ENCODE assay signal across 1 cellular context in the genomic region with DNA sequence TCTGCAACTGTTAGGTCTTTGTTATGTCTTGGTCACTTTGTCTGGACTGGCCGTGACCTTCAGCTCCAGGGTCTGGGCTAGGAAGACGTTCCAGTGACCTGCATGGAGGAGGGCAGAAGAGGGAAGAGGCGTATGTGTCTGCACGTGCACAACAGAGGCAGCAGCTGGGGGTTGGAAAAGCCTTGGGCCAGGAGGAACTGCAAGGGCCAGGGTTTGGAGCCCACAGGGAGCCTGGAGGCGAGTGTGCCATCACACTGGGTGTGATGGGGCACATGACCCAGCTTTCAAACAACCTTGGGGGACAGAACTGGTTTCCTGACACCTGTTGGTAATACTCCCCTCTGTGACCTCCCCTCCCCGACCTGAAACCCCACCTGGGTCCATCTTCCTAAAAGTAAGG.
TF ChIP-seq lines count a peak whose summit lies in the region.

No MANE protein-coding gene starts in this region.

TF ChIP-seq in HepG2, 621 proteins besides CTCF, POLR2A, EP300 and RAD21:
- TF ChIP-seq HNRNPLL (IDR thresholded peaks at IDR 0.05; ENCODE audit: low read depth, low read length, poor library complexity, severe bottlenecking), result no peak
- TF ChIP-seq, protein P1, sequence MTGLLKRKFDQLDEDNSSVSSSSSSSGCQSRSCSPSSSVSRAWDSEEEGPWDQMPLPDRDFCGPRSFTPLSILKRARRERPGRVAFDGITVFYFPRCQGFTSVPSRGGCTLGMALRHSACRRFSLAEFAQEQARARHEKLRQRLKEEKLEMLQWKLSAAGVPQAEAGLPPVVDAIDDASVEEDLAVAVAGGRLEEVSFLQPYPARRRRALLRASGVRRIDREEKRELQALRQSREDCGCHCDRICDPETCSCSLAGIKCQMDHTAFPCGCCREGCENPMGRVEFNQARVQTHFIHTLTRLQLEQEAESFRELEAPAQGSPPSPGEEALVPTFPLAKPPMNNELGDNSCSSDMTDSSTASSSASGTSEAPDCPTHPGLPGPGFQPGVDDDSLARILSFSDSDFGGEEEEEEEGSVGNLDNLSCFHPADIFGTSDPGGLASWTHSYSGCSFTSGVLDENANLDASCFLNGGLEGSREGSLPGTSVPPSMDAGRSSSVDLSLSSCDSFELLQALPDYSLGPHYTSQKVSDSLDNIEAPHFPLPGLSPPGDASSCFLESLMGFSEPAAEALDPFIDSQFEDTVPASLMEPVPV (CRISPR knock-in tag; IDR thresholded peaks at IDR 0.05), result no peak
- TF ChIP-seq, protein P2, sequence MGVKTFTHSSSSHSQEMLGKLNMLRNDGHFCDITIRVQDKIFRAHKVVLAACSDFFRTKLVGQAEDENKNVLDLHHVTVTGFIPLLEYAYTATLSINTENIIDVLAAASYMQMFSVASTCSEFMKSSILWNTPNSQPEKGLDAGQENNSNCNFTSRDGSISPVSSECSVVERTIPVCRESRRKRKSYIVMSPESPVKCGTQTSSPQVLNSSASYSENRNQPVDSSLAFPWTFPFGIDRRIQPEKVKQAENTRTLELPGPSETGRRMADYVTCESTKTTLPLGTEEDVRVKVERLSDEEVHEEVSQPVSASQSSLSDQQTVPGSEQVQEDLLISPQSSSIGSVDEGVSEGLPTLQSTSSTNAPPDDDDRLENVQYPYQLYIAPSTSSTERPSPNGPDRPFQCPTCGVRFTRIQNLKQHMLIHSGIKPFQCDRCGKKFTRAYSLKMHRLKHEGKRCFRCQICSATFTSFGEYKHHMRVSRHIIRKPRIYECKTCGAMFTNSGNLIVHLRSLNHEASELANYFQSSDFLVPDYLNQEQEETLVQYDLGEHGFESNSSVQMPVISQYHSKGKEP (CRISPR knock-in tag; IDR thresholded peaks at IDR 0.05), result no peak
- no peak for TF ChIP-seq KDM3A (CRISPR knock-in tag; IDR thresholded peaks at IDR 0.05; ENCODE audit: low read depth)
- no peak for TF ChIP-seq ZNF703 (CRISPR knock-in tag; IDR thresholded peaks at IDR 0.05; ENCODE audit: borderline replicate concordance)
- TF ChIP-seq ZSCAN25 (CRISPR knock-in tag; IDR thresholded peaks at IDR 0.05), result no peak
- no peak for TF ChIP-seq ZNF567 (CRISPR knock-in tag; IDR thresholded peaks at IDR 0.05; ENCODE audit: borderline replicate concordance)
- TF ChIP-seq ZNF33A (CRISPR knock-in tag; IDR thresholded peaks at IDR 0.05; ENCODE audit: borderline replicate concordance), result no peak
- no peak for TF ChIP-seq ZFP41 (CRISPR knock-in tag; IDR thresholded peaks at IDR 0.05; ENCODE audit: borderline replicate concordance)
- no peak for TF ChIP-seq ZNF260 (CRISPR knock-in tag; IDR thresholded peaks at IDR 0.05; ENCODE audit: borderline replicate concordance, low read depth)
- TF ChIP-seq ZFP90 (CRISPR knock-in tag; IDR thresholded peaks at IDR 0.05; ENCODE audit: borderline replicate concordance), result no peak
- TF ChIP-seq PLRG1 (conservative IDR thresholded peaks at IDR 0.05), result no peak
- no peak for TF ChIP-seq SCMH1 (CRISPR knock-in tag; IDR thresholded peaks at IDR 0.05; ENCODE audit: borderline replicate concordance)
- no peak for TF ChIP-seq RBM22 (optimal IDR thresholded peaks at IDR 0.05; ENCODE audit: low read length)
